ENCODE assay signal across 23 cellular contexts in the genomic region with DNA sequence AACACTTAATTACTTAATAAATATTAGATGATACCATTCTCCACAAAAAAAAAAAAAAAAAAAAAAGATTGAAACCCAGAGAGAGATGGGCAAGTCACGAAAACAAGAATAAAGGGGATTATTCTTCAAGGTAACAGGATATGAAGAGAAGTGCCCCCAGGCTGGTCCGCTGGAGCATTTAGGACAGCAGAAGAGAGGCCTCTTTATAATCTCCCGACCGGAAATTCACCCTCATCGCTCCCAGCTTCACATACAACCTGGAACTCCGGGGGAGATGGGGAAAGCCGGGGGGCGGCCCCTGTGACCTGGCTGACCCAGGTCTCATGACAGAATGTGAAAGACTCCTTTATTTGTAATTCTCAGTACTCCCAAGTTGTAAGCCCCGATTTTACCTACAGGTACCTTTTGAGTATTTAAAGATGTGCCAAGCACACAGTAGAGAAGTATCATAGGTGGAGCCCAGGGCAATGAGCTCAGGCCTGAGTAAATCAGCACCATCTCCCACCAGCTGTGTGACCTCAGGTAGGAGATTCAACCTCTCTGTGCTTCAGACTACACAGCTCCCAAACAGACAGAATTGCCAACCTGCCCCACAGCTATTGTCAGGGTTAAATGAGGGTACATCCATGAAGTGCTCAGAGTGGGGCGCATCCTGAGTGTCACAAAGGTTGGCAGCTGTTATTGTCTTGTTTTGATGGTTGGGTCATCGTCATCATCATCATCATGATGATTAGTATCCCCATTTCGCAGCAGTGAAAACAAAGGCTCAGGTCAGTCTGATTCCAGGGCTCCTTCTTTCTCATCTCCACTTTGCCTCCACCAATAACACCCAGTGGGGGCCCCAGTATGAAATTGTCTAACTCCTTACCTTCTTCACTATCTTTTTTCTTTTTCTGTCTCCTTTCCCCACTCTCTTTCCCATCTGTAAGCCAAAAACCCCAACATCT.
DNase-seq lines count a peak whose midpoint lies in the region; ATAC-seq and TF ChIP-seq lines count a peak whose summit lies in the region.
"Had no signal": no experiment of that assay in that cellular context is flagged by ENCODE, and none has a peak within 500 bp of the region (broad histone marks: within the 10 kb centered on the region; RNA-seq: fewer than 3 reads in every experiment).

No MANE protein-coding gene starts in this region.

- H2BK20ac ChIP-seq in H9 (ENCODE audit: low read depth, low read length, poor library complexity, severe bottlenecking): no peak overlapping the region

- peak overlapping the region; percentile 65 to 96 (median 85) for H3K27ac Mint-ChIP-seq in nephron
- H3K27ac Mint-ChIP-seq in H9: no peak overlapping the region
- H3K27ac Mint-ChIP-seq: activated CD4-positive, alpha-beta memory T cell treated with anti-CD3 and anti-CD28 coated beads for 36 hours; B cell had no signal

- no peak overlapping the region for H3K56ac ChIP-seq in H9 (ENCODE audit: insufficient read length, low read depth, low read length)

- TF ChIP-seq POLR2A in vagina (IDR thresholded peaks at IDR 0.05): no peak

- no peak for TF ChIP-seq CTCF in left ventricle myocardium inferior (IDR thresholded peaks at IDR 0.05; ENCODE audit: borderline replicate concordance)
- no peak for TF ChIP-seq CTCF in nephron (IDR thresholded peaks at IDR 0.05; ENCODE audit: unreplicated experiment in 3 of 3)
- no peak for TF ChIP-seq CTCF in H9 (conservative IDR thresholded peaks at IDR 0.05)
- TF ChIP-seq CTCF in vagina (IDR thresholded peaks at IDR 0.05): no peak

- no peaks in the 10 kb centered on the region for H3K79me1 ChIP-seq in H9 (ENCODE audit: insufficient read depth, low read depth, low read length, poor library complexity, severe bottlenecking)

- H3K36me3 Mint-ChIP-seq in nephron (ENCODE audit: low read depth) (no peaks in the 10 kb centered on the region), H9 (ENCODE audit: insufficient read depth in 1 of 3, low read depth in 3 of 3) (no peaks in the 10 kb centered on the region)
- H3K36me3 Mint-ChIP-seq: activated CD4-positive, alpha-beta memory T cell treated with anti-CD3 and anti-CD28 coated beads for 36 hours had no signal

- H3K4ac ChIP-seq in H9 (ENCODE audit: low read depth, low read length): no peak overlapping the region

- H3K9ac ChIP-seq in H9 (ENCODE audit: extremely low read depth, insufficient read length, low read length): no peak overlapping the region

- no peaks in the 10 kb centered on the region for H3K79me2 ChIP-seq in H9 (ENCODE audit: insufficient read depth, low read length)

- no peak overlapping the region for H2BK5ac ChIP-seq in H9 (ENCODE audit: insufficient read length, low read length)

- H2AK5ac ChIP-seq in H9 (ENCODE audit: insufficient read length, low read length): no peak overlapping the region

- DNase-seq in left ventricle myocardium inferior (no peak), Right ventricle myocardium superior (no peak), foreskin melanocyte (peak; percentile 46), H9 (no peak), NCI-H226 (no peak), OCI-M2 (lab: John Stamatoyannopoulos, UW; ENCODE audit: unreplicated experiment) (no peak), vagina (ENCODE audit: extremely low spot score in 2 of 2) (no peak)
- DNase-seq: activated CD4-positive, alpha-beta memory T cell treated with anti-CD3 and anti-CD28 coated beads for 36 hours; activated CD8-positive, alpha-beta memory T cell treated with anti-CD3 and anti-CD28 coated beads, Interleukin-2, amount 50 U/mL, for 48 hours; activated effector memory CD4-positive, alpha-beta T cell treated with Interleukin-2 at 50 U/mL for 16 hours; COR-L47; DND-41; effector CD4-positive, alpha-beta T cell; GOT3; head of caudate nucleus; NCI-H1694 treated with DMSO at 0.1 percent for 48 hours; NCI-H2171; NCI-H69; stimulated activated naive CD8-positive, alpha-beta T cell treated with anti-CD3 and anti-CD28 coated beads, Interleukin-15, amount 100 ng/mL, for 72 hours had no signal

- H3K18ac ChIP-seq in H9 (ENCODE audit: insufficient read length, low read depth, low read length): no peak overlapping the region

- H3K9me3 Mint-ChIP-seq in nephron: no peaks in the 10 kb centered on the region
- H3K9me3 Mint-ChIP-seq in H9: no peaks in the 10 kb centered on the region
- H3K9me3 Mint-ChIP-seq: activated CD4-positive, alpha-beta memory T cell treated with anti-CD3 and anti-CD28 coated beads for 36 hours; stimulated activated naive CD8-positive, alpha-beta T cell treated with anti-CD3 and anti-CD28 coated beads, Interleukin-15, amount 100 ng/mL, for 72 hours had no signal

- intact Hi-C loops in left ventricle myocardium inferior (cut with micrococcal nuclease): no loop called here
- intact Hi-C loops in Right ventricle myocardium superior (cut with DNase I): no loop called here
- intact Hi-C loops in vagina (cut with DNase I): no loop called here

- H4K8ac ChIP-seq in H9 (replicated peaks; ENCODE audit: insufficient read length, low read depth, low read length): no peak overlapping the region

- H3K4me1 Mint-ChIP-seq in nephron: peaks cover 52% of the 10 kb centered on the region
- H3K4me1 Mint-ChIP-seq in H9: peaks cover 25 to 33% of the 10 kb centered on the region in 2 experiments
- H3K4me1 Mint-ChIP-seq: B cell had no signal

- H3K4me1 ChIP-seq in left ventricle myocardium inferior (peaks cover 28% of the 10 kb centered on the region), H9 (ENCODE audit: insufficient read depth, low read length) (peaks cover 3% of the 10 kb centered on the region; the same call in 1 of the 2 replicates), vagina (no peaks in the 10 kb centered on the region)
- H3K4me1 ChIP-seq: body of pancreas had no signal

- H3K4me3 ChIP-seq in left ventricle myocardium inferior (no peak overlapping the region), vagina (no peak overlapping the region)
- H3K4me3 ChIP-seq: body of pancreas, tibial nerve had no signal

- H3K14ac ChIP-seq in H9 (ENCODE audit: insufficient read depth, low read length): no peak overlapping the region

- H3K4me3 Mint-ChIP-seq in nephron: no peak overlapping the region
- no peak overlapping the region for H3K4me3 Mint-ChIP-seq in H9
- H3K4me3 Mint-ChIP-seq: activated CD4-positive, alpha-beta memory T cell treated with anti-CD3 and anti-CD28 coated beads for 36 hours; B cell had no signal

- no peak overlapping the region for H2BK12ac ChIP-seq in H9 (ENCODE audit: insufficient read length, low read depth, low read length)

- no peak overlapping the region for H2BK15ac ChIP-seq in H9 (ENCODE audit: low read depth, low read length)

- no peak overlapping the region for H3T11ph ChIP-seq in H9 (ENCODE audit: low read length)

- H3K27ac ChIP-seq in left ventricle myocardium inferior (replicated peaks): peak overlapping the region; percentile 50
- H3K27ac ChIP-seq in H9 (ENCODE audit: insufficient read length, low read depth, low read length): no peak overlapping the region
- H3K27ac ChIP-seq in vagina: no peak overlapping the region
- H3K27ac ChIP-seq: body of pancreas had no signal

- no peak overlapping the region for H2AFZ ChIP-seq in H9 (ENCODE audit: low read length)

- H3K9me3 ChIP-seq in left ventricle myocardium inferior (replicated peaks) (no peaks in the 10 kb centered on the region), H9 (ENCODE audit: control insufficient read depth, low read depth, low read length) (no peaks in the 10 kb centered on the region), vagina (no peaks in the 10 kb centered on the region)
- H3K9me3 ChIP-seq: body of pancreas, tibial nerve had no signal

- no peak overlapping the region for H4K5ac ChIP-seq in H9 (ENCODE audit: insufficient read length, low read depth, low read length)

- H4K20me1 ChIP-seq in H9 (ENCODE audit: control insufficient read depth, insufficient read depth, insufficient read length): no peaks in the 10 kb centered on the region

- H2BK120ac ChIP-seq in H9 (ENCODE audit: low read depth, low read length, poor library complexity, severe bottlenecking): no peak overlapping the region

- H3K27me3 Mint-ChIP-seq in nephron (ENCODE audit: low read depth) (peaks cover 9% of the 10 kb centered on the region), H9 (ENCODE audit: low read depth) (no peaks in the 10 kb centered on the region)

- no peak overlapping the region for H4K91ac ChIP-seq in H9 (ENCODE audit: insufficient read length, low read depth, low read length)

- H3K36me3 ChIP-seq in left ventricle myocardium inferior: no peaks in the 10 kb centered on the region
- no peaks in the 10 kb centered on the region for H3K36me3 ChIP-seq in vagina
- H3K36me3 ChIP-seq: tibial nerve had no signal

- no peak for ATAC-seq in Right ventricle myocardium superior (ENCODE audit: poor library complexity)
- ATAC-seq: body of pancreas; stimulated activated naive CD8-positive, alpha-beta T cell treated with anti-CD3 and anti-CD28 coated beads, Interleukin-15, amount 100 ng/mL, for 72 hours had no signal

- no peaks in the 10 kb centered on the region for H3K23me2 ChIP-seq in H9 (ENCODE audit: insufficient read length, low read depth, low read length, poor library complexity, severe bottlenecking)

- H3K23ac ChIP-seq in H9 (ENCODE audit: insufficient read length, low read depth, low read length): no peak overlapping the region

- no peak overlapping the region for H3K4me2 ChIP-seq in H9 (ENCODE audit: insufficient read depth, insufficient read length, low read length)

- H3K27me3 ChIP-seq in left ventricle myocardium inferior (ENCODE audit: low read depth) (no peaks in the 10 kb centered on the region), H9 (ENCODE audit: insufficient read depth, low read length) (no peaks in the 10 kb centered on the region), vagina (no peaks in the 10 kb centered on the region)
- H3K27me3 ChIP-seq: body of pancreas, tibial nerve had no signal

- WGBS in H9 (ENCODE audit: extremely low coverage, insufficient read length, low lambda C conversion rate): no CpG with 5 or more reads among the region's 12 CpGs

Comparison
In these comparisons a context has a peak if more than half of its experiments do, and no peak if none do; other contexts are left out.
1. H3K27ac Mint-ChIP-seq: peak in nephron (3 of 3); none in H9 (0 of 3).